Comparison of ENCODE assay signal across 28 cellular contexts in genomic region chr13:30000373-30000770, GRCh38.
DNase-seq lines count a peak whose midpoint lies in the region; ATAC-seq, FAIRE-seq and TF ChIP-seq lines count a peak whose summit lies in the region.
"Had no signal": no experiment of that assay in that cellular context is flagged by ENCODE, and none has a peak within 500 bp of the region (broad histone marks: within the 10 kb centered on the region; RNA-seq: fewer than 3 reads in every experiment).

No MANE protein-coding gene starts in this region.

- H3K79me2 ChIP-seq in GM23248 (ENCODE audit: insufficient read depth) (no peaks in the 10 kb centered on the region), smooth muscle cell (ENCODE audit: low read depth) (no peaks in the 10 kb centered on the region)

- H2AFZ ChIP-seq in GM23248 = peak overlapping the region; percentile 61
- peak overlapping the region; percentile 33 for H2AFZ ChIP-seq in smooth muscle cell (ENCODE audit: low read depth)

- no peak overlapping the region for H3K27ac ChIP-seq in GM23248
- no peak overlapping the region for H3K27ac ChIP-seq in dorsolateral prefrontal cortex
- no peak overlapping the region for H3K27ac ChIP-seq in smooth muscle cell (ENCODE audit: low read depth)
- H3K27ac ChIP-seq: 22Rv1, C4-2B, HL-60, KMS-11, RWPE1 had no signal

- in situ Hi-C loops in GM23248 (cut with MboI) = no loop called here

- H3K4me1 ChIP-seq in GM23248 (ENCODE audit: insufficient read depth) (peaks cover 10% of the 10 kb centered on the region), mucosa of descending colon (ENCODE audit: low read depth) (peaks cover 7% of the 10 kb centered on the region), smooth muscle cell (ENCODE audit: low read depth) (no peaks in the 10 kb centered on the region)
- H3K4me1 ChIP-seq: Caco-2 had no signal

- intact Hi-C loops in dorsolateral prefrontal cortex (cut with DNase I) (no loop called here), mucosa of descending colon (cut with DNase I, micrococcal nuclease) (no loop called here)

- TF ChIP-seq CTCF in dorsolateral prefrontal cortex (IDR thresholded peaks at IDR 0.05 in 54 of 56, conservative IDR thresholded peaks at IDR 0.05 in 2 of 56; ENCODE audit: low read depth in 1 of 56, partially characterized antibody in 56 of 56) (no peak), mucosa of descending colon (IDR thresholded peaks at IDR 0.05) (no peak), smooth muscle cell (IDR thresholded peaks at IDR 0.05; ENCODE audit: borderline replicate concordance, insufficient read depth, poor library complexity, severe bottlenecking) (no peak), foreskin fibroblast (IDR thresholded peaks at IDR 0.05; ENCODE audit: low read depth, low read length) (no peak)

- DNase-seq in GM23248 (no peak), dorsolateral prefrontal cortex (no peak), mucosa of descending colon (peak in 2 of 3 donors; percentile 46 to 60), smooth muscle cell (lab: John Stamatoyannopoulos, UW; ENCODE audit: unreplicated experiment) (no peak), foreskin fibroblast (no peak), UCSD-AML1 (lab: John Stamatoyannopoulos, UW; ENCODE audit: unreplicated experiment) (no peak), GM12891 (ENCODE audit: insufficient read length, low spot score) (no peak)
- DNase-seq: Caco-2; CD8-positive, alpha-beta T cell; GOT3; HCEC 1CT; MM.1S; NCI-H1048; NCI-H1417; NCI-H1694; NCI-H2081; NCI-H2171; NCI-H226; NCI-H510A; NCI-H69; SHP77 had no signal

- H3K4me3 ChIP-seq in GM23248 (no peak overlapping the region), dorsolateral prefrontal cortex (peak overlapping the region in 37 of 59 donors; percentile 5 to 49 (median 27)), mucosa of descending colon (no peak overlapping the region), smooth muscle cell (no peak overlapping the region), foreskin fibroblast (ENCODE audit: low read depth in 1 of 2, low read length in 2 of 2) (no peak overlapping the region)

- no peaks in the 10 kb centered on the region for H3K9me2 ChIP-seq in GM23248 (ENCODE audit: insufficient read depth)

- H3K9ac ChIP-seq in GM23248 (no peak overlapping the region), smooth muscle cell (ENCODE audit: low read depth) (no peak overlapping the region)
- H3K9ac ChIP-seq: KMS-11 had no signal

- H3K4me2 ChIP-seq in GM23248 (ENCODE audit: unreplicated experiment) (no peak overlapping the region), smooth muscle cell (no peak overlapping the region)
- H3K4me2 ChIP-seq: KMS-11 had no signal

- H3K27me3 ChIP-seq in GM23248 (replicated peaks; ENCODE audit: insufficient read depth) = no peaks in the 10 kb centered on the region
- peaks cover 0 to 3% (median 0%) of the 10 kb centered on the region in 45 donors for H3K27me3 ChIP-seq in dorsolateral prefrontal cortex
- no peaks in the 10 kb centered on the region for H3K27me3 ChIP-seq in smooth muscle cell (ENCODE audit: low read depth)

- WGBS in GM23248 (ENCODE audit: low coverage in 1 of 2, low lambda C conversion rate in 2 of 2, missing lambda C conversion rate in 2 of 2), 2 experiments = 65 to 72% methylated on average over 10 of the region's 10 CpGs
- WGBS in smooth muscle cell (ENCODE audit: low lambda C conversion rate) = 92% methylated on average over 10 of the region's 10 CpGs

- H4K20me1 ChIP-seq in GM23248 (ENCODE audit: insufficient read depth) = no peaks in the 10 kb centered on the region
- no peaks in the 10 kb centered on the region for H4K20me1 ChIP-seq in smooth muscle cell (ENCODE audit: low read depth)

- no peak for FAIRE-seq in GM12891 (lab: Jason Lieb, UNC)
- FAIRE-seq: G401.6 had no signal

- H3F3A ChIP-seq in GM23248 (ENCODE audit: insufficient read depth) = peaks cover 12% of the 10 kb centered on the region
- H3F3A ChIP-seq in smooth muscle cell (ENCODE audit: low read depth) = no peaks in the 10 kb centered on the region

- H3K36me3 ChIP-seq in GM23248 (ENCODE audit: low read depth) = no peaks in the 10 kb centered on the region
- no peaks in the 10 kb centered on the region for H3K36me3 ChIP-seq in mucosa of descending colon (ENCODE audit: low read depth)
- no peaks in the 10 kb centered on the region for H3K36me3 ChIP-seq in smooth muscle cell (ENCODE audit: low read depth)

- H3K9me3 ChIP-seq in GM23248 (ENCODE audit: low read depth) (no peaks in the 10 kb centered on the region), mucosa of descending colon (no peaks in the 10 kb centered on the region), smooth muscle cell (replicated peaks; ENCODE audit: low read depth) (no peaks in the 10 kb centered on the region)
- H3K9me3 ChIP-seq: Caco-2 had no signal

- peak; percentile 76 for ATAC-seq in mucosa of descending colon
- ATAC-seq: CD8-positive, alpha-beta T cell; Panc1 had no signal

- TF ChIP-seq POLR2A in GM12891 (IDR thresholded peaks at IDR 0.05; ENCODE audit: low read depth, low read length) = no peak

TF ChIP-seq in GM12891, 5 proteins besides CTCF, POLR2A, EP300 and RAD21:
- TF ChIP-seq POU2F2 (IDR thresholded peaks at IDR 0.05; ENCODE audit: low read depth, low read length) = no peak
- no peak for TF ChIP-seq SPI1 (IDR thresholded peaks at IDR 0.05; ENCODE audit: low read depth, low read length)
- TF ChIP-seq TAF1 (IDR thresholded peaks at IDR 0.05; ENCODE audit: low read depth, low read length) = no peak
- TF ChIP-seq PAX5 (IDR thresholded peaks at IDR 0.05; ENCODE audit: insufficient read depth, low read length, severe bottlenecking) = no peak
- no peak for TF ChIP-seq POLR2AphosphoS5 (IDR thresholded peaks at IDR 0.05; ENCODE audit: low read depth, low read length)

Comparison
In these comparisons a context has a peak if more than half of its experiments do, and no peak if none do; other contexts are left out.
1. DNase-seq: peak in mucosa of descending colon (2 of 3); none in GM23248 (single experiment), dorsolateral prefrontal cortex (0 of 10), smooth muscle cell (single experiment), foreskin fibroblast (0 of 2), UCSD-AML1 (single experiment) and GM12891 (single experiment).
2. H3K4me3 ChIP-seq: peak in dorsolateral prefrontal cortex (37 of 59); none in GM23248 (single experiment), mucosa of descending colon (single experiment), smooth muscle cell (single experiment) and foreskin fibroblast (0 of 2).